Comparison of ENCODE assay signal across 8 cellular contexts in the genomic region with DNA sequence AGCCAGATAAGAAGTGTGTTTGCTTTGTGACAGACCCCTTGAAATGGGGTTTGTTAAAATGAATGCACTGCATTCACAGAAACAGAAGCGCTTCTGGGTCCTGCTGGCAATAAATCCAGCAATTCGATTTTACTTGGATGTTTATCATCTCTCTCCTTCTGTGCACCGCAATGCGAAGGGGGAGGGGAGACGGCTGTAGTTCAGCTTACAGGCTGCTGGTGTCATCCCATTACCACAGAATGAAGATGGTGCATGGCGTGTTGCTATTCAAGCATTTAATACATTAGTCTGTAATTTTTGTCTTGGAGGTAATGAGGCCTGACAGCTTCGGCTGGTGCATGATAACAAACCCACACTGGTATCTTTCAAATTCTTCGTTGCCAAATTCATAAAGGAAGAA.
DNase-seq lines count a peak whose midpoint lies in the region; ATAC-seq and TF ChIP-seq lines count a peak whose summit lies in the region.

No MANE protein-coding gene starts in this region.

- H3F3A ChIP-seq in MM.1S (ENCODE audit: insufficient read depth, low read length), result no peaks in the 10 kb centered on the region

- no peaks in the 10 kb centered on the region for H3K79me2 ChIP-seq in MM.1S (ENCODE audit: low read length)

- no peaks in the 10 kb centered on the region for H3K36me3 ChIP-seq in MM.1S (replicated peaks; ENCODE audit: insufficient read depth, low read length)
- no peaks in the 10 kb centered on the region for H3K36me3 ChIP-seq in WERI-Rb-1
- H3K36me3 ChIP-seq in uterus, result no peaks in the 10 kb centered on the region

- no peak overlapping the region for H3K4me3 ChIP-seq in AG04450 (ENCODE audit: low read depth, low read length)
- peak overlapping the region; percentile 23 for H3K4me3 ChIP-seq in MM.1S (ENCODE audit: low read length)
- no peak overlapping the region for H3K4me3 ChIP-seq in WERI-Rb-1 (ENCODE audit: low read depth, low read length)
- H3K4me3 ChIP-seq in uterus, result no peak overlapping the region

- intact Hi-C loops in uterus (cut with DNase I; ENCODE audit: low total_unique reads), result no loop called here

- no peaks in the 10 kb centered on the region for H3K27me3 ChIP-seq in AG04450 (ENCODE audit: control insufficient read depth, insufficient read depth, low read length)
- H3K27me3 ChIP-seq in MM.1S (replicated peaks; ENCODE audit: insufficient read depth, low read length), result no peaks in the 10 kb centered on the region
- no peaks in the 10 kb centered on the region for H3K27me3 ChIP-seq in WERI-Rb-1 (ENCODE audit: insufficient read depth, low read depth, severe bottlenecking)
- no peaks in the 10 kb centered on the region for H3K27me3 ChIP-seq in uterus

- TF ChIP-seq POLR2A in uterus (IDR thresholded peaks at IDR 0.05), result no peak

- H3K4me1 ChIP-seq in MM.1S (ENCODE audit: low read length) (no peaks in the 10 kb centered on the region), uterus (no peaks in the 10 kb centered on the region)

- no peaks in the 10 kb centered on the region for H3K9me2 ChIP-seq in MM.1S (replicated peaks; ENCODE audit: insufficient read depth, low read length)

- DNase-seq in AG04450 (ENCODE audit: low read depth, low spot score), result peak; percentile 30
- peak; percentile 45 for DNase-seq in MM.1S
- DNase-seq in WERI-Rb-1, result peak; percentile 78
- DNase-seq in iPS DF 4.7 (ENCODE audit: extremely low read depth, low spot score), result peak; percentile 30
- peak; percentile 16 to 35 for DNase-seq in uterus
- DNase-seq in GM19238 (ENCODE audit: insufficient read length, low spot score), result no peak
- no peak for DNase-seq in SKM-1 (lab: John Stamatoyannopoulos, UW; ENCODE audit: unreplicated experiment)

- POLR2A ChIA-PET in AG04450 (lab: Yijun Ruan, JAX), result no interaction called here

- peak overlapping the region; percentile 40 for H3K4me2 ChIP-seq in MM.1S (ENCODE audit: low read depth, low read length)

- no peak for ATAC-seq in GM18511 (IDR thresholded peaks at IDR 0.05; ENCODE audit: unreplicated experiment)

- no peaks in the 10 kb centered on the region for H3K9me3 ChIP-seq in AG04450 (ENCODE audit: control insufficient read depth, insufficient read depth, low read length)
- H3K9me3 ChIP-seq in MM.1S (replicated peaks; ENCODE audit: insufficient read depth, low read length), result no peaks in the 10 kb centered on the region
- H3K9me3 ChIP-seq in WERI-Rb-1 (ENCODE audit: severe bottlenecking), result no peaks in the 10 kb centered on the region
- H3K9me3 ChIP-seq in uterus, result no peaks in the 10 kb centered on the region

- no peaks in the 10 kb centered on the region for H4K20me1 ChIP-seq in MM.1S (ENCODE audit: insufficient read depth, low read length)

- TF ChIP-seq CTCF in AG04450 (IDR thresholded peaks at IDR 0.05; ENCODE audit: low read depth, low read length) (peak; percentile 65), MM.1S (IDR thresholded peaks at IDR 0.05; ENCODE audit: low read length) (peak; percentile 43), WERI-Rb-1 (IDR thresholded peaks at IDR 0.05; ENCODE audit: low read depth, low read length) (peak; percentile 81), uterus (IDR thresholded peaks at IDR 0.05) (peak; percentile 38 to 55 (median 46))

- no peak overlapping the region; the same call in 1 of the 2 replicates for H3K9ac ChIP-seq in MM.1S (ENCODE audit: low read length)

- H3K27ac ChIP-seq in AG04450 (ENCODE audit: low read depth, low read length) (no peak overlapping the region), MM.1S (ENCODE audit: low read length) (no peak overlapping the region), WERI-Rb-1 (no peak overlapping the region), uterus (no peak overlapping the region)

- H2AFZ ChIP-seq in MM.1S (ENCODE audit: low read length), result peak overlapping the region; percentile 29; the same call in 1 of the 2 replicates

- CTCF ChIA-PET in AG04450 (lab: Charles Lee), result interaction anchor here (0.6 to 1.4 kb wide), 7 partner anchors 19 to 1142 kb away, joined by 3 to 6 read pairs (median 3); no protein-coding TSS in a partner anchor

Comparison
In these comparisons a context has a peak if more than half of its experiments do, and no peak if none do; other contexts are left out.
1. DNase-seq: peak in AG04450 (single experiment), MM.1S (single experiment), WERI-Rb-1 (single experiment), iPS DF 4.7 (single experiment) and uterus (2 of 2); none in GM19238 (single experiment) and SKM-1 (single experiment).
2. Peak in every context shown above with its lines, with median percentiles within 50 percentile points of each other: CTCF ChIP-seq.